In genomic region chr1:244046907-244047738, GRCh38 we compare ENCODE assay signal across 8 cellular contexts. TPM values are rescaled to one million over a fixed set of nuclear protein-coding genes. Genes with fewer than 3 reads are reported as not detected.
DNase-seq lines count a peak whose midpoint lies in the region; ATAC-seq and TF ChIP-seq lines count a peak whose summit lies in the region.

No MANE protein-coding gene starts in this region.

- H3K4me3 ChIP-seq in GM08714 (ENCODE audit: low read length) (peak overlapping the region; percentile 74), epithelial cell of esophagus (ENCODE audit: low read length) (peak overlapping the region; percentile 79), neural cell (ENCODE audit: low read length) (peak overlapping the region; percentile 96)

- no peaks in the 10 kb centered on the region for H3K9me3 ChIP-seq in neural cell (ENCODE audit: low read length)

- H4K20me1 ChIP-seq in neural cell (ENCODE audit: insufficient read depth) = no peaks in the 10 kb centered on the region

- peak overlapping the region; percentile 73 for H3K27ac ChIP-seq in neural cell (ENCODE audit: low read length)

- TF ChIP-seq RAD21 in neural cell (conservative IDR thresholded peaks at IDR 0.05) = no peak

- ATAC-seq in SK-N-SH treated with all-trans-retinoic acid at 6 μM for 48 hours = peak; percentile 9
- no peak for ATAC-seq in GM21526 (IDR thresholded peaks at IDR 0.05; ENCODE audit: low FRiP score, unreplicated experiment)
- no peak for ATAC-seq in HG03095 (IDR thresholded peaks at IDR 0.05; ENCODE audit: unreplicated experiment)

- no peak for TF ChIP-seq EP300 in neural cell (conservative IDR thresholded peaks at IDR 0.05; ENCODE audit: poor library complexity, severe bottlenecking)

- no peaks in the 10 kb centered on the region for H3K27me3 ChIP-seq in neural cell (ENCODE audit: insufficient read depth, low read depth, low read length)

- DNase-seq in A172 (ENCODE audit: low spot score) (peak; percentile 41), epithelial cell of esophagus (ENCODE audit: low read depth) (peak; percentile 6), epidermal melanocyte (ENCODE audit: insufficient read length, low spot score) (no peak)

- peak overlapping the region; percentile 74 for H3K9ac ChIP-seq in neural cell (ENCODE audit: low read length)

- no peaks in the 10 kb centered on the region for H3K36me3 ChIP-seq in neural cell (ENCODE audit: insufficient read depth, low read length)

- H3K9me2 ChIP-seq in neural cell (ENCODE audit: insufficient read depth, low read length) = no peaks in the 10 kb centered on the region

- H3K4me2 ChIP-seq in neural cell (ENCODE audit: low read length) = peak overlapping the region; percentile 64

- no peak for TF ChIP-seq CTCF in epithelial cell of esophagus (IDR thresholded peaks at IDR 0.05; ENCODE audit: insufficient read depth, low read depth, low read length, missing control alignments)
- no peak for TF ChIP-seq CTCF in neural cell (IDR thresholded peaks at IDR 0.05; ENCODE audit: poor library complexity, severe bottlenecking)

- H3F3A ChIP-seq in neural cell (ENCODE audit: insufficient read depth, low read length, poor library complexity, severe bottlenecking) = peaks cover 12% of the 10 kb centered on the region

- peak overlapping the region; percentile 47 for H2AFZ ChIP-seq in neural cell (ENCODE audit: low read depth, low read length)

- H3K79me2 ChIP-seq in neural cell (replicated peaks; ENCODE audit: insufficient read depth, low read length) = peaks cover 22% of the 10 kb centered on the region

TF ChIP-seq in SK-N-SH treated with all-trans-retinoic acid at 6 μM for 48 hours, 23 proteins besides CTCF, POLR2A, EP300 and RAD21:
- no peak for TF ChIP-seq OSR1 (CRISPR knock-in tag; IDR thresholded peaks at IDR 0.05)
- TF ChIP-seq ZC3H10 (CRISPR knock-in tag; IDR thresholded peaks at IDR 0.05) = peak; percentile 65; the same call in 1 of the 2 replicates
- TF ChIP-seq TOX (CRISPR knock-in tag; IDR thresholded peaks at IDR 0.05; ENCODE audit: borderline replicate concordance) = peak; percentile 20; the same call in 1 of the 2 replicates

TF ChIP-seq in neural cell, 6 proteins besides CTCF, POLR2A, EP300 and RAD21:
- TF ChIP-seq POLR2AphosphoS5 (IDR thresholded peaks at IDR 0.05) (no peak), MXI1 (conservative IDR thresholded peaks at IDR 0.05; ENCODE audit: poor library complexity, severe bottlenecking) (no peak), REST (IDR thresholded peaks at IDR 0.05; ENCODE audit: borderline replicate concordance) (no peak), TAF1 (IDR thresholded peaks at IDR 0.05; ENCODE audit: low read depth) (no peak), EZH2 (IDR thresholded peaks at IDR 0.05; ENCODE audit: borderline replicate concordance, insufficient read depth, low read length, poor library complexity, severe bottlenecking) (no peak), SMC3 (conservative IDR thresholded peaks at IDR 0.05; ENCODE audit: poor library complexity) (no peak)

RNA-seq across cellular contexts. Expression of gene ZBTB18, which starts 4.0 kb away (rescaled TPM):
- total RNA-seq in A172 (2014; rRNA removed; shearing (Covaris generic)) = 24.5 and 28.8 TPM in 2 replicates
- 28.1 and 30.6 TPM in 2 replicates for polyA plus RNA-seq in neural cell
- polyA minus RNA-seq in neural cell = 48.7 and 49.4 TPM in 2 replicates
